Comparison of ENCODE assay signal across 1 cellular context in the genomic region with DNA sequence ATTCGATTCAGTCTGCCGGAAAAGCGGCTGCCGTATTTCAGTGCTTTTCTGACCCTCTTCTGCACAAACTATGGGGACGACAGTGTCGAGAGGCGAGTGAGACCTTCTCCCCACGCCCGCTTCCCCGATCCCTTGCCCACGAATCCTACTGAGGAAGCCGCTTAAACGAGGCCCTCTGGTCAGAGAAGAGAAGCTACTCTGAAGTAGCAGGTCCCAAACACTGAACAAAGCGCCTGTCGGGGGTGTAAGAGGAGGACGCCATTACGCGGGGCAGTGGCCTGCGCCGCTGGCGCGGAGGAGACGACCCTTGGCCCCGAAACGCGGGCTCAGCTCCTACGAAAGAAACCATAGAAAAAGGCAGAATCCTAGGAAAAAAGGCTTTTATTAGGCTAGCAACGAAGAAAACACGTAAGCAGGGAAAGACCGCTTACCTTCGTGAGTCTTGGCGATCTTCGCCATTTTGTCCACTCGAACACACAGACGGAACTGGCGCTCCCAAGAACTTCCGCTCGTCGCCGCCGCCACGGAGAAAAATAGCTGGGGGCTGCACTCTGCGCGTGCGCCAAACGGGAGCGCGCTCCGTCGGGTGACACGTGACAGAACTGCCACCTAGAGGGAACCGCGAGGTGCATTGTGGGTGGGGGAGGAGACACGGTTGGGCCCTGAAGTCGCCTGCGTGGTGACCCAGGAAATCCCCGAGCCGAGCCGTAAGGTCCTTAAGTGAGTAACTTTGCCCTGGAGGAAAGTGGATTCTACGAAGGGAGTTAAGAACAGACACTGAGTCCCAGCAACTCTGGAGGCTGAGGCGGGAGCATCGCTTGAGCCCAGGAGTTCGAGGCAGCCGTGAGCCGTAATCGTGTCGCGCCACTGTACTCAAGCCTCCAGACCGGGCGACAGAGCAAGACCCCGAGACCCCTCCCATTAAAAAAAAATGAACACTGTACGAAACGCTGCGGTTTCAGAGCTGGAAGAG.
TF ChIP-seq lines count a peak whose summit lies in the region.

A gene with protein sequence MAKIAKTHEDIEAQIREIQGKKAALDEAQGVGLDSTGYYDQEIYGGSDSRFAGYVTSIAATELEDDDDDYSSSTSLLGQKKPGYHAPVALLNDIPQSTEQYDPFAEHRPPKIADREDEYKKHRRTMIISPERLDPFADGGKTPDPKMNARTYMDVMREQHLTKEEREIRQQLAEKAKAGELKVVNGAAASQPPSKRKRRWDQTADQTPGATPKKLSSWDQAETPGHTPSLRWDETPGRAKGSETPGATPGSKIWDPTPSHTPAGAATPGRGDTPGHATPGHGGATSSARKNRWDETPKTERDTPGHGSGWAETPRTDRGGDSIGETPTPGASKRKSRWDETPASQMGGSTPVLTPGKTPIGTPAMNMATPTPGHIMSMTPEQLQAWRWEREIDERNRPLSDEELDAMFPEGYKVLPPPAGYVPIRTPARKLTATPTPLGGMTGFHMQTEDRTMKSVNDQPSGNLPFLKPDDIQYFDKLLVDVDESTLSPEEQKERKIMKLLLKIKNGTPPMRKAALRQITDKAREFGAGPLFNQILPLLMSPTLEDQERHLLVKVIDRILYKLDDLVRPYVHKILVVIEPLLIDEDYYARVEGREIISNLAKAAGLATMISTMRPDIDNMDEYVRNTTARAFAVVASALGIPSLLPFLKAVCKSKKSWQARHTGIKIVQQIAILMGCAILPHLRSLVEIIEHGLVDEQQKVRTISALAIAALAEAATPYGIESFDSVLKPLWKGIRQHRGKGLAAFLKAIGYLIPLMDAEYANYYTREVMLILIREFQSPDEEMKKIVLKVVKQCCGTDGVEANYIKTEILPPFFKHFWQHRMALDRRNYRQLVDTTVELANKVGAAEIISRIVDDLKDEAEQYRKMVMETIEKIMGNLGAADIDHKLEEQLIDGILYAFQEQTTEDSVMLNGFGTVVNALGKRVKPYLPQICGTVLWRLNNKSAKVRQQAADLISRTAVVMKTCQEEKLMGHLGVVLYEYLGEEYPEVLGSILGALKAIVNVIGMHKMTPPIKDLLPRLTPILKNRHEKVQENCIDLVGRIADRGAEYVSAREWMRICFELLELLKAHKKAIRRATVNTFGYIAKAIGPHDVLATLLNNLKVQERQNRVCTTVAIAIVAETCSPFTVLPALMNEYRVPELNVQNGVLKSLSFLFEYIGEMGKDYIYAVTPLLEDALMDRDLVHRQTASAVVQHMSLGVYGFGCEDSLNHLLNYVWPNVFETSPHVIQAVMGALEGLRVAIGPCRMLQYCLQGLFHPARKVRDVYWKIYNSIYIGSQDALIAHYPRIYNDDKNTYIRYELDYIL (minus strand): TSS at position 488 of the 973 bp plus-strand sequence. CDS start 29 bp downstream, at position 459.

TF ChIP-seq in SK-N-SH, 30 proteins besides CTCF, POLR2A, EP300 and RAD21 (continued from another document):
- TF ChIP-seq, protein P1, sequence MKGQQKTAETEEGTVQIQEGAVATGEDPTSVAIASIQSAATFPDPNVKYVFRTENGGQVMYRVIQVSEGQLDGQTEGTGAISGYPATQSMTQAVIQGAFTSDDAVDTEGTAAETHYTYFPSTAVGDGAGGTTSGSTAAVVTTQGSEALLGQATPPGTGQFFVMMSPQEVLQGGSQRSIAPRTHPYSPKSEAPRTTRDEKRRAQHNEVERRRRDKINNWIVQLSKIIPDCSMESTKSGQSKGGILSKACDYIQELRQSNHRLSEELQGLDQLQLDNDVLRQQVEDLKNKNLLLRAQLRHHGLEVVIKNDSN (IDR thresholded peaks at IDR 0.05; ENCODE audit: borderline replicate concordance, low read depth), result peak; percentile 94
- peak; percentile 97 for TF ChIP-seq POLR2AphosphoS5 (IDR thresholded peaks at IDR 0.05; ENCODE audit: low read depth, low read length)
- TF ChIP-seq ELF1 (IDR thresholded peaks at IDR 0.05), result peak; percentile 39; the same call in 1 of the 2 replicates
- TF ChIP-seq TCF12 (IDR thresholded peaks at IDR 0.05), result no peak
- no peak for TF ChIP-seq FOXM1 (IDR thresholded peaks at IDR 0.05; ENCODE audit: low read depth)
- TF ChIP-seq, protein P2, sequence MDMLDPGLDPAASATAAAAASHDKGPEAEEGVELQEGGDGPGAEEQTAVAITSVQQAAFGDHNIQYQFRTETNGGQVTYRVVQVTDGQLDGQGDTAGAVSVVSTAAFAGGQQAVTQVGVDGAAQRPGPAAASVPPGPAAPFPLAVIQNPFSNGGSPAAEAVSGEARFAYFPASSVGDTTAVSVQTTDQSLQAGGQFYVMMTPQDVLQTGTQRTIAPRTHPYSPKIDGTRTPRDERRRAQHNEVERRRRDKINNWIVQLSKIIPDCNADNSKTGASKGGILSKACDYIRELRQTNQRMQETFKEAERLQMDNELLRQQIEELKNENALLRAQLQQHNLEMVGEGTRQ (IDR thresholded peaks at IDR 0.05; ENCODE audit: borderline replicate concordance, low read depth, low read length), result peak; percentile 80
- TF ChIP-seq TEAD4 (IDR thresholded peaks at IDR 0.05; ENCODE audit: borderline replicate concordance, insufficient read depth), result 0 out of 2 replicates have a peak, but pooled peaks have one; percentile 56
- TF ChIP-seq, protein P3, sequence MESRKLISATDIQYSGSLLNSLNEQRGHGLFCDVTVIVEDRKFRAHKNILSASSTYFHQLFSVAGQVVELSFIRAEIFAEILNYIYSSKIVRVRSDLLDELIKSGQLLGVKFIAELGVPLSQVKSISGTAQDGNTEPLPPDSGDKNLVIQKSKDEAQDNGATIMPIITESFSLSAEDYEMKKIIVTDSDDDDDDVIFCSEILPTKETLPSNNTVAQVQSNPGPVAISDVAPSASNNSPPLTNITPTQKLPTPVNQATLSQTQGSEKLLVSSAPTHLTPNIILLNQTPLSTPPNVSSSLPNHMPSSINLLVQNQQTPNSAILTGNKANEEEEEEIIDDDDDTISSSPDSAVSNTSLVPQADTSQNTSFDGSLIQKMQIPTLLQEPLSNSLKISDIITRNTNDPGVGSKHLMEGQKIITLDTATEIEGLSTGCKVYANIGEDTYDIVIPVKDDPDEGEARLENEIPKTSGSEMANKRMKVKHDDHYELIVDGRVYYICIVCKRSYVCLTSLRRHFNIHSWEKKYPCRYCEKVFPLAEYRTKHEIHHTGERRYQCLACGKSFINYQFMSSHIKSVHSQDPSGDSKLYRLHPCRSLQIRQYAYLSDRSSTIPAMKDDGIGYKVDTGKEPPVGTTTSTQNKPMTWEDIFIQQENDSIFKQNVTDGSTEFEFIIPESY (IDR thresholded peaks at IDR 0.05; ENCODE audit: borderline replicate concordance, low read depth), result no peak
- TF ChIP-seq SIN3A (IDR thresholded peaks at IDR 0.05; ENCODE audit: borderline replicate concordance, low read depth, low read length), result peak; percentile 38
- TF ChIP-seq SMC3 (IDR thresholded peaks at IDR 0.05; ENCODE audit: low read depth, low read length), result no peak
- TF ChIP-seq, protein P4, sequence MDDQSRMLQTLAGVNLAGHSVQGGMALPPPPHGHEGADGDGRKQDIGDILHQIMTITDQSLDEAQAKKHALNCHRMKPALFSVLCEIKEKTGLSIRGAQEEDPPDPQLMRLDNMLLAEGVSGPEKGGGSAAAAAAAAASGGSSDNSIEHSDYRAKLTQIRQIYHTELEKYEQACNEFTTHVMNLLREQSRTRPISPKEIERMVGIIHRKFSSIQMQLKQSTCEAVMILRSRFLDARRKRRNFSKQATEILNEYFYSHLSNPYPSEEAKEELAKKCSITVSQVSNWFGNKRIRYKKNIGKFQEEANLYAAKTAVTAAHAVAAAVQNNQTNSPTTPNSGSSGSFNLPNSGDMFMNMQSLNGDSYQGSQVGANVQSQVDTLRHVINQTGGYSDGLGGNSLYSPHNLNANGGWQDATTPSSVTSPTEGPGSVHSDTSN (IDR thresholded peaks at IDR 0.05), result no peak
- TF ChIP-seq, protein P5, sequence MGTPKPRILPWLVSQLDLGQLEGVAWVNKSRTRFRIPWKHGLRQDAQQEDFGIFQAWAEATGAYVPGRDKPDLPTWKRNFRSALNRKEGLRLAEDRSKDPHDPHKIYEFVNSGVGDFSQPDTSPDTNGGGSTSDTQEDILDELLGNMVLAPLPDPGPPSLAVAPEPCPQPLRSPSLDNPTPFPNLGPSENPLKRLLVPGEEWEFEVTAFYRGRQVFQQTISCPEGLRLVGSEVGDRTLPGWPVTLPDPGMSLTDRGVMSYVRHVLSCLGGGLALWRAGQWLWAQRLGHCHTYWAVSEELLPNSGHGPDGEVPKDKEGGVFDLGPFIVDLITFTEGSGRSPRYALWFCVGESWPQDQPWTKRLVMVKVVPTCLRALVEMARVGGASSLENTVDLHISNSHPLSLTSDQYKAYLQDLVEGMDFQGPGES (IDR thresholded peaks at IDR 0.05; ENCODE audit: low read depth, low read length), result no peak
- TF ChIP-seq NRF1 (IDR thresholded peaks at IDR 0.05; ENCODE audit: low read depth, low read length), result peak; percentile 88
- no peak for TF ChIP-seq FOXJ3 (CRISPR knock-in tag; IDR thresholded peaks at IDR 0.05)
TF ChIP-seq in SK-N-SH: peak in this region for 15.
